Comparison of ENCODE assay signal across 15 cellular contexts in the genomic region with DNA sequence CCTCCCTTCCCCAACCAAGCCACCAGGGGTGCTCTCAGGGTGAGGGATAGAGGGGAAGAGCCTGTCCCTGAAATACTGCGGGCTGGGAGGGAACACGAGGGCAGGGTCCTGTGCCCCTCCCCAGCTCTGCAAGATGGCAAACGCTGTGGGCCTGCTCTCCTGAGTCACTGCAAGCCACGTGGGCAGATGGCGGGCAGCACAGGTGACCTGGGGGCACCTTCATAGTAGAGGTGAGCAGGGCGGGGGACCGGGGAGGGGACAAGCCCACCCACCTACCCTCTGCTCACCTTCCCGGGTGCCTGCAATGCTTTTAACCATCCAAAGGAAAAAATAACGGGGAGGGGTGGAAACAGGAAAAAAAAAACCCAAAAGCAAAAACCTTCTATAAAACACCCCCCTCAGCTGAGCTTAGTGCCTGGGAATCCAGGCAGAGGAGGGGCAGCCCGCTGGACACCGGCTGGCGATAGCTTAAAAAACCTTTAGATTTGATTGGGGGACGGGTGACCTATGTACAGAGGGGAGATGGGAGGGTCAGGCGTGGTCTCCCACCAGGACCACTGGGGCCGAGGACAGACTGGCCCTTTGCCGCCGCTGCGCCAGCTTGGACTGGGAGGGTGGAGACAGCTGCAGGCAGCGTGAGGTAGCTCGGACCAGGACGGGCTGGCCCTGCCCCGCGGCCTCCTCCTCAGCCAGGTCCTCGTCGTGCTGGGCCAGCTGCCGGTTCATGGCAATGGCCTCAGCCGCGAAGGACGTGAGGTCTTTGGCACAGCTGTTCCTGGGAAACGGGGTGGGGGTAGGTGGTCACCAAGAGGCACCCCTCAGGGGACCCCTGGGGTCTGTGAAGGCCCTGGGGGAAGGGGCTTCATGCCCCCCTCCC. TPM values are rescaled to one million over a fixed set of nuclear protein-coding genes. Genes with fewer than 3 reads are reported as not detected.
A peak's percentile ranks its signal among the peaks of the same experiment; 100 is the strongest.
DNase-seq lines count a peak whose midpoint lies in the region; ATAC-seq and TF ChIP-seq lines count a peak whose summit lies in the region.
"Had no signal": no experiment of that assay in that cellular context is flagged by ENCODE, and none has a peak within 500 bp of the region (broad histone marks: within the 10 kb centered on the region; RNA-seq: fewer than 3 reads in every experiment).

No MANE protein-coding gene starts in this region.

- H3K9me3 Mint-ChIP-seq in T-helper 1 cell treated with Interleukin-12 subunit alpha and Interleukin-12 subunit beta and Interleukin-4 antibody, amounts not matched to agents 30 μg/mL and 1 μg/mL, for 36 hours: no peaks in the 10 kb centered on the region
- peaks cover 3% of the 10 kb centered on the region for H3K9me3 Mint-ChIP-seq in activated B cell treated with CpG ODN at 0.5 μM for 24 hours
- H3K9me3 Mint-ChIP-seq in stimulated activated effector memory CD8-positive, alpha-beta T cell treated with anti-CD3 and anti-CD28 coated beads, Interleukin-12 subunit alpha, Interleukin-12 subunit beta, amount 100 ng/mL, for 72 hours: peaks cover 3% of the 10 kb centered on the region

- POLR2A ChIA-PET in activated B cell treated with CpG ODN at 0.5 μM for 24 hours (lab: Charles Lee): interaction anchor here (0.6 to 59.1 kb wide), 12 partner anchors 9 to 786 kb away, joined by 3 to 2723 read pairs (median 4); partner anchors contain the start of genes IZUMO4, MKNK2 and MOB3A

- no peaks in the 10 kb centered on the region for H3K27me3 ChIP-seq in right atrium auricular region

- TF ChIP-seq CTCF in activated B cell treated with CpG ODN at 0.5 μM for 24 hours (IDR thresholded peaks at IDR 0.05) (no peak), right atrium auricular region (IDR thresholded peaks at IDR 0.05) (no peak)

- CTCF ChIA-PET in activated B cell treated with CpG ODN at 0.5 μM for 24 hours (lab: Charles Lee): interaction anchor here (1.0 kb wide), 1 partner anchor 109 kb away, joined by 3 read pairs; no protein-coding TSS in a partner anchor

- peak overlapping the region; percentile 74 for H3K27ac Mint-ChIP-seq in T-helper 1 cell treated with Interleukin-12 subunit alpha and Interleukin-12 subunit beta and Interleukin-4 antibody, amounts not matched to agents 30 μg/mL and 1 μg/mL, for 36 hours
- H3K27ac Mint-ChIP-seq in activated B cell treated with CpG ODN at 0.5 μM for 24 hours: peak overlapping the region; percentile 46
- peak overlapping the region; percentile 45 for H3K27ac Mint-ChIP-seq in stimulated activated effector memory CD8-positive, alpha-beta T cell treated with anti-CD3 and anti-CD28 coated beads, Interleukin-12 subunit alpha, Interleukin-12 subunit beta, amount 100 ng/mL, for 72 hours

- H3K27me3 Mint-ChIP-seq in T-helper 1 cell treated with Interleukin-12 subunit alpha and Interleukin-12 subunit beta and Interleukin-4 antibody, amounts not matched to agents 30 μg/mL and 1 μg/mL, for 36 hours (ENCODE audit: low read depth): no peaks in the 10 kb centered on the region
- no peaks in the 10 kb centered on the region for H3K27me3 Mint-ChIP-seq in activated B cell treated with CpG ODN at 0.5 μM for 24 hours

- peaks cover 0 to 10% of the 10 kb centered on the region in 2 donors for H3K9me3 ChIP-seq in right atrium auricular region

- no peak for ATAC-seq in activated B cell treated with CpG ODN at 0.5 μM for 24 hours (ENCODE audit: low read depth)
- ATAC-seq in stimulated activated effector memory CD8-positive, alpha-beta T cell treated with anti-CD3 and anti-CD28 coated beads, Interleukin-12 subunit alpha, Interleukin-12 subunit beta, amount 100 ng/mL, for 72 hours: no peak
- no peak for ATAC-seq in GM18502 (IDR thresholded peaks at IDR 0.05; ENCODE audit: poor library complexity, unreplicated experiment)
- no peak for ATAC-seq in HG03135 (IDR thresholded peaks at IDR 0.05; ENCODE audit: unreplicated experiment)

- H3K4me3 ChIP-seq in right atrium auricular region: no peak overlapping the region

- H3K36me3 Mint-ChIP-seq in T-helper 1 cell treated with Interleukin-12 subunit alpha and Interleukin-12 subunit beta and Interleukin-4 antibody, amounts not matched to agents 30 μg/mL and 1 μg/mL, for 36 hours (ENCODE audit: low read depth): peaks cover 15% of the 10 kb centered on the region
- H3K36me3 Mint-ChIP-seq in activated B cell treated with CpG ODN at 0.5 μM for 24 hours (ENCODE audit: low read depth): peaks cover 49% of the 10 kb centered on the region
- H3K36me3 Mint-ChIP-seq in stimulated activated effector memory CD8-positive, alpha-beta T cell treated with anti-CD3 and anti-CD28 coated beads, Interleukin-12 subunit alpha, Interleukin-12 subunit beta, amount 100 ng/mL, for 72 hours: peaks cover 92% of the 10 kb centered on the region

- peaks cover 0 to 52% of the 10 kb centered on the region in 2 donors for H3K4me1 ChIP-seq in right atrium auricular region

- H3K4me1 Mint-ChIP-seq in T-helper 1 cell treated with Interleukin-12 subunit alpha and Interleukin-12 subunit beta and Interleukin-4 antibody, amounts not matched to agents 30 μg/mL and 1 μg/mL, for 36 hours (ENCODE audit: low read depth): peaks cover 15% of the 10 kb centered on the region
- H3K4me1 Mint-ChIP-seq in activated B cell treated with CpG ODN at 0.5 μM for 24 hours: peaks cover 58% of the 10 kb centered on the region
- H3K4me1 Mint-ChIP-seq in stimulated activated effector memory CD8-positive, alpha-beta T cell treated with anti-CD3 and anti-CD28 coated beads, Interleukin-12 subunit alpha, Interleukin-12 subunit beta, amount 100 ng/mL, for 72 hours: peaks cover 46% of the 10 kb centered on the region

- DNase-seq in T-helper 1 cell (no peak), activated B cell treated with CpG ODN at 0.5 μM for 24 hours (peak; percentile 25), right atrium auricular region (ENCODE audit: low spot score) (no peak), cerebellar nuclear complex (lab: John Stamatoyannopoulos, UW) (no peak)
- no peak for DNase-seq in stimulated activated effector memory CD8-positive, alpha-beta T cell treated with anti-CD3 and anti-CD28 coated beads, Interleukin-12 subunit alpha, Interleukin-12 subunit beta, amount 100 ng/mL, for 72 hours (ENCODE audit: low spot score in 2 of 2)
- DNase-seq: activated T-cell treated with anti-CD3 and anti-CD28 coated beads, Interleukin-2, amount 50 U/mL, for 48 hours; caudate nucleus; DMS79 treated with DMSO at 0.1 percent for 48 hours; NCI-H2227 treated with DMSO at 0.1 percent for 48 hours; nucleus accumbens; stimulated activated naive CD4-positive, alpha-beta T cell had no signal

- intact Hi-C loops in activated B cell treated with CpG ODN at 0.5 μM for 24 hours (cut with micrococcal nuclease): no loop called here

- H3K36me3 ChIP-seq in right atrium auricular region: peaks cover 56% of the 10 kb centered on the region

- H3K27ac ChIP-seq in right atrium auricular region: peak overlapping the region; percentile 93 to 98
- H3K27ac ChIP-seq: 22Rv1 had no signal

- no peak overlapping the region for H3K4me3 Mint-ChIP-seq in T-helper 1 cell treated with Interleukin-12 subunit alpha and Interleukin-12 subunit beta and Interleukin-4 antibody, amounts not matched to agents 30 μg/mL and 1 μg/mL, for 36 hours
- H3K4me3 Mint-ChIP-seq in activated B cell treated with CpG ODN at 0.5 μM for 24 hours: no peak overlapping the region
- H3K4me3 Mint-ChIP-seq in stimulated activated effector memory CD8-positive, alpha-beta T cell treated with anti-CD3 and anti-CD28 coated beads, Interleukin-12 subunit alpha, Interleukin-12 subunit beta, amount 100 ng/mL, for 72 hours: peak overlapping the region; percentile 28

RNA-seq across cellular contexts. Expression of gene MKNK2, which starts 11.7 kb away (rescaled TPM):
- total RNA-seq in activated B cell treated with CpG ODN at 0.5 μM for 24 hours: 1,134 and 1,197 TPM in 2 replicates
- 100 to 1,000 TPM in 1 of 2 donors, 10 to 100 TPM in 1; 90.3 to 107 TPM for total RNA-seq in right atrium auricular region

RNA-seq across cellular contexts. Expression of gene BTBD2, which starts 23.8 kb away (rescaled TPM):
- 55.1 and 57.3 TPM in 2 replicates for total RNA-seq in activated B cell treated with CpG ODN at 0.5 μM for 24 hours
- total RNA-seq in right atrium auricular region: 10 to 100 TPM; 54.8 to 55.9 TPM

RNA-seq across cellular contexts. Expression of gene MOB3A, which starts 56.8 kb away (rescaled TPM):
- total RNA-seq in activated B cell treated with CpG ODN at 0.5 μM for 24 hours (179 and 189 TPM in 2 replicates), right atrium auricular region (10 to 100 TPM; 19.7 to 29.4 TPM)

RNA-seq across cellular contexts. Expression of gene IZUMO4, which starts 57.4 kb away (rescaled TPM):
- total RNA-seq in activated B cell treated with CpG ODN at 0.5 μM for 24 hours (73.0 and 78.6 TPM in 2 replicates), right atrium auricular region (1 to 10 TPM in 1 of 2 donors, under 1 TPM in 1; 0.67 to 1.4 TPM)

Comparison
In these comparisons a context has a peak if more than half of its experiments do, and no peak if none do; other contexts are left out.
1. RNA of gene MKNK2, which starts 11.7 kb away (total RNA-seq): 1,134 to 1,197 TPM in activated B cell treated with CpG ODN at 0.5 μM for 24 hours; 90.3 to 107 TPM in right atrium auricular region; every median in the first group is over 10 times any median in the second.
2. Peak in every context shown above with its lines, with median percentiles within 50 percentile points of each other: H3K27ac Mint-ChIP-seq.